Comparison of ENCODE assay signal across 15 cellular contexts in the genomic region with DNA sequence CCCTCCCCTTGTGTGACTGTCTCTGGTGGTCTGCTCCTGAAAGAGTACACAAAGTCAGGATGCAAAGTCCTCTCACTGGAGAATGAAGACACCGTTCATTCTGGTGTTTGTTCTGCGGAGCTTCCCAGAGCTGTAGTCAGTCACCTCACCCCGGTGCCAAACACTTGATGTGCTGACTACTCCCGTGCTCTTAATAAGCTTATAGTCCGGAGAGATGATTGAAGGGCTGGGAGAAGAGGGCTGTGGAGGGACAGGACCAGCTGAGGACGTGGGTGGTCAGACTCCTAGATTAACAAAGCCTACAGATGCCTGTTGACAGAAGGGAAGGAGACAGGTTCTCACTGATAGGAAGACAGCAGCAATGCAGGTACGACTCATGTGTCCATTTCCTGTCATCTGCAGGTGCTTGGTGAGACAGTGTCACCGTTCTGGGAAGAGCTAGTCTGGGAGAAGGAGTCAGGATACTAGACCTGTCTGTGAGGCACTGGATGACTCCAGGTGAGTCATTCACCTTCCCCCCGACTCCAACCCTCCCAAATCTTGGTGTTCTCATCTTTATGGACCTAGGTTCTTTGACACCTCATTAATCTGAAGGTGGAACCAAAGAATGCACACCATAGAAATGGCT. TPM values are rescaled to one million over a fixed set of nuclear protein-coding genes. Genes with fewer than 3 reads are reported as not detected.
A peak's percentile ranks its signal among the peaks of the same experiment; 100 is the strongest.
DNase-seq lines count a peak whose midpoint lies in the region; ATAC-seq and TF ChIP-seq lines count a peak whose summit lies in the region.
"Had no signal": no experiment of that assay in that cellular context is flagged by ENCODE, and none has a peak within 500 bp of the region (broad histone marks: within the 10 kb centered on the region; RNA-seq: fewer than 3 reads in every experiment).

No MANE protein-coding gene starts in this region.

- H4K20me1 ChIP-seq in OCI-LY3 (ENCODE audit: insufficient read depth, low read length) = no peaks in the 10 kb centered on the region

- no peaks in the 10 kb centered on the region for H3K9me3 Mint-ChIP-seq in activated naive CD4-positive, alpha-beta T cell treated with anti-CD3 and anti-CD28 coated beads for 36 hours
- no peaks in the 10 kb centered on the region for H3K9me3 Mint-ChIP-seq in endodermal cell
- H3K9me3 Mint-ChIP-seq: CD4-positive, alpha-beta T cell had no signal

- no peaks in the 10 kb centered on the region for H3K36me3 Mint-ChIP-seq in activated naive CD4-positive, alpha-beta T cell treated with anti-CD3 and anti-CD28 coated beads for 36 hours (ENCODE audit: low read depth)
- no peaks in the 10 kb centered on the region for H3K36me3 Mint-ChIP-seq in endodermal cell (ENCODE audit: low read depth)

- ATAC-seq in activated CD4-positive, CD25-positive, alpha-beta regulatory T cell treated with anti-CD3 and anti-CD28 coated beads, Interleukin-2, amount 50 U/mL, for 24 hours = no peak
- no peak for ATAC-seq in omental fat pad (ENCODE audit: low FRiP score)
- ATAC-seq: T-helper 17 cell had no signal

- intact Hi-C loops in activated naive CD4-positive, alpha-beta T cell treated with anti-CD3 and anti-CD28 coated beads for 36 hours (cut with micrococcal nuclease) = no loop called here

- H3K4me3 Mint-ChIP-seq in activated naive CD4-positive, alpha-beta T cell treated with anti-CD3 and anti-CD28 coated beads for 36 hours = no peak overlapping the region
- H3K4me3 Mint-ChIP-seq in endodermal cell = no peak overlapping the region
- H3K4me3 Mint-ChIP-seq: CD4-positive, alpha-beta T cell; T-helper 17 cell had no signal

- H3K9me3 ChIP-seq in OCI-LY3 (ENCODE audit: insufficient read depth, low read length) = no peaks in the 10 kb centered on the region
- no peaks in the 10 kb centered on the region for H3K9me3 ChIP-seq in endodermal cell (ENCODE audit: control insufficient read depth, low read length)
- H3K9me3 ChIP-seq: MG63 had no signal

- H3K27me3 ChIP-seq in OCI-LY3 (ENCODE audit: low read depth, low read length) (peaks cover 26% of the 10 kb centered on the region), endodermal cell (ENCODE audit: control insufficient read depth, insufficient read depth, low read length, poor library complexity, severe bottlenecking) (no peaks in the 10 kb centered on the region)
- H3K27me3 ChIP-seq: MG63 had no signal

- H2AFZ ChIP-seq in OCI-LY3 (ENCODE audit: low read depth, low read length) = no peak overlapping the region

- H3K4me2 ChIP-seq in OCI-LY3 (ENCODE audit: low read length) = peak overlapping the region; percentile 14; the same call in 1 of the 2 replicates

- H3K9ac ChIP-seq in OCI-LY3 (ENCODE audit: low read length) (no peak overlapping the region), endodermal cell (ENCODE audit: extremely low read depth, low read length, poor library complexity, severe bottlenecking) (no peak overlapping the region)

- peak; percentile 23 for DNase-seq in activated naive CD4-positive, alpha-beta T cell treated with anti-CD3 and anti-CD28 coated beads for 36 hours
- DNase-seq in activated naive CD4-positive, alpha-beta T cell (lab: John Stamatoyannopoulos, UW) = no peak
- DNase-seq in endodermal cell (peak; percentile 38), ureter (ENCODE audit: low spot score) (peak; percentile 1), NAMALWA (ENCODE audit: low spot score) (no peak), omental fat pad (ENCODE audit: low spot score) (no peak)
- DNase-seq: activated CD4-positive, alpha-beta T cell treated with anti-CD3 and anti-CD28 coated beads for 1 hour; activated naive CD4-positive, alpha-beta T cell treated with Interleukin-2 at 50 U/mL for 16 hours; CD4-positive, alpha-beta T cell; cortex of kidney; retina; T-helper 17 cell had no signal

- H3K4me3 ChIP-seq in OCI-LY3 (ENCODE audit: low read length) (no peak overlapping the region), endodermal cell (ENCODE audit: low read length) (no peak overlapping the region)
- H3K4me3 ChIP-seq: MG63 had no signal

- H3K36me3 ChIP-seq in OCI-LY3 (replicated peaks; ENCODE audit: low read depth, low read length) (no peaks in the 10 kb centered on the region), endodermal cell (ENCODE audit: control insufficient read depth, insufficient read depth, low read length) (no peaks in the 10 kb centered on the region)
- H3K36me3 ChIP-seq: MG63 had no signal

- peaks cover 5% of the 10 kb centered on the region for H3K4me1 Mint-ChIP-seq in activated naive CD4-positive, alpha-beta T cell treated with anti-CD3 and anti-CD28 coated beads for 36 hours (ENCODE audit: low read depth)
- peaks cover 16% of the 10 kb centered on the region for H3K4me1 Mint-ChIP-seq in endodermal cell
- H3K4me1 Mint-ChIP-seq: T-helper 17 cell had no signal

- H3K27ac Mint-ChIP-seq in activated naive CD4-positive, alpha-beta T cell treated with anti-CD3 and anti-CD28 coated beads for 36 hours = peak overlapping the region; percentile 51
- no peak overlapping the region for H3K27ac Mint-ChIP-seq in endodermal cell
- H3K27ac Mint-ChIP-seq: CD4-positive, alpha-beta T cell; T-helper 17 cell had no signal

- no peak overlapping the region for H3K27ac ChIP-seq in OCI-LY3 (ENCODE audit: low read length)
- no peak overlapping the region for H3K27ac ChIP-seq in endodermal cell (ENCODE audit: low read depth, low read length)

- 88 to 93% methylated on average over 9 of the region's 9 CpGs for WGBS in endodermal cell (ENCODE audit: insufficient coverage in 1 of 2, insufficient read length in 1 of 2), 2 experiments

- H3K79me2 ChIP-seq in OCI-LY3 (ENCODE audit: low read length) = no peaks in the 10 kb centered on the region

- no peak for TF ChIP-seq CTCF in OCI-LY3 (IDR thresholded peaks at IDR 0.05; ENCODE audit: low read depth, low read length)
- TF ChIP-seq CTCF in endodermal cell (conservative IDR thresholded peaks at IDR 0.05) = no peak
- TF ChIP-seq CTCF in omental fat pad (IDR thresholded peaks at IDR 0.05) = no peak

- H3K4me1 ChIP-seq in OCI-LY3 (ENCODE audit: low read length) (peaks cover 13% of the 10 kb centered on the region), endodermal cell (ENCODE audit: control insufficient read depth, insufficient read depth, low read length) (no peaks in the 10 kb centered on the region)

- peaks cover 1% of the 10 kb centered on the region for H3K27me3 Mint-ChIP-seq in activated naive CD4-positive, alpha-beta T cell treated with anti-CD3 and anti-CD28 coated beads for 36 hours (ENCODE audit: low read depth)
- H3K27me3 Mint-ChIP-seq in endodermal cell (ENCODE audit: insufficient read depth) = peaks cover 4% of the 10 kb centered on the region

- CTCF ChIA-PET in activated naive CD4-positive, alpha-beta T cell treated with anti-CD3 and anti-CD28 coated beads for 36 hours (lab: Charles Lee) = interaction anchor here (1.0 to 1.9 kb wide), 3 partner anchors 11 to 38 kb away, joined by 3 to 4 read pairs (median 4); no protein-coding TSS in a partner anchor

RNA-seq across cellular contexts. Expression of a gene that starts 40.4 kb away (rescaled TPM):
- total RNA-seq in activated naive CD4-positive, alpha-beta T cell treated with anti-CD3 and anti-CD28 coated beads for 36 hours = not detected
- total RNA-seq in endodermal cell (10 to 100 TPM; 11.4 to 16.2 TPM), ureter (2.1 TPM), omental fat pad (1 to 10 TPM; 1.8 to 6.4 (median 4.1) TPM)
- 15.9 TPM for polyA plus RNA-seq in endodermal cell (2013, experiment 1 of 2)
- 12.1 TPM for polyA plus RNA-seq in endodermal cell (2013, experiment 2 of 2)
- total RNA-seq: CD4-positive, alpha-beta T cell; T-helper 17 cell had no signal

Comparison
In these comparisons a context has a peak if more than half of its experiments do, and no peak if none do; other contexts are left out.
1. DNase-seq: peak in activated naive CD4-positive, alpha-beta T cell treated with anti-CD3 and anti-CD28 coated beads for 36 hours (single experiment), endodermal cell (single experiment) and ureter (single experiment); none in activated naive CD4-positive, alpha-beta T cell (0 of 4), NAMALWA (single experiment) and omental fat pad (single experiment).